ENCODE assay signal across 30 cellular contexts in genomic region chr4:95318044-95318443, GRCh38.
A peak's percentile ranks its signal among the peaks of the same experiment; 100 is the strongest.
DNase-seq lines count a peak whose midpoint lies in the region; ATAC-seq and TF ChIP-seq lines count a peak whose summit lies in the region.
"Had no signal": no experiment of that assay in that cellular context is flagged by ENCODE, and none has a peak within 500 bp of the region (broad histone marks: within the 10 kb centered on the region; RNA-seq: fewer than 3 reads in every experiment).

No MANE protein-coding gene starts in this region.

- no peaks in the 10 kb centered on the region for H3K27me3 ChIP-seq in SK-N-SH (ENCODE audit: insufficient read depth)
- H3K27me3 ChIP-seq in uterus = no peaks in the 10 kb centered on the region
- H3K27me3 ChIP-seq: MG63 had no signal

- no peaks in the 10 kb centered on the region for H3K36me3 Mint-ChIP-seq in chondrocyte (ENCODE audit: low read depth)
- H3K36me3 Mint-ChIP-seq: CD14-positive monocyte; CD8-positive, alpha-beta memory T cell had no signal

- intact Hi-C loops in uterus (cut with DNase I; ENCODE audit: low total_unique reads) = no loop called here

- no peak overlapping the region for H3K9ac ChIP-seq in SK-N-SH

- H3K36me3 ChIP-seq in SK-N-SH (replicated peaks in 1 of 2; ENCODE audit: control insufficient read depth in 1 of 2, insufficient read depth in 2 of 2, low read length in 1 of 2) = peaks cover 0 to 3% of the 10 kb centered on the region in 2 experiments
- no peaks in the 10 kb centered on the region for H3K36me3 ChIP-seq in mesodermal cell (ENCODE audit: control insufficient read depth, insufficient read depth, low read length)
- no peaks in the 10 kb centered on the region for H3K36me3 ChIP-seq in uterus
- H3K36me3 ChIP-seq: MG63 had no signal

- no peaks in the 10 kb centered on the region for H3K9me2 ChIP-seq in SK-N-SH

- H3K9me3 ChIP-seq in SK-N-SH (no peaks in the 10 kb centered on the region), mesodermal cell (ENCODE audit: control insufficient read depth, low read length) (no peaks in the 10 kb centered on the region), uterus (no peaks in the 10 kb centered on the region)
- H3K9me3 ChIP-seq: MG63 had no signal

- DNase-seq in SK-N-SH (no peak), chondrocyte (ENCODE audit: low spot score) (no peak), substantia nigra (lab: John Stamatoyannopoulos, UW) (no peak), uterus (no peak)
- no peak for DNase-seq in stimulated activated CD4-positive, alpha-beta T cell treated with anti-CD3 and anti-CD28 coated beads, Interleukin-15, amount 100 ng/mL, for 24 hours
- DNase-seq in activated CD8-positive, alpha-beta memory T cell treated with anti-CD3 and anti-CD28 coated beads, Interleukin-2, amount 50 U/mL, for 48 hours = no peak
- DNase-seq: CD8-positive, alpha-beta memory T cell; DMS 273 treated with DMSO at 0.1 percent for 48 hours; DMS79; EL; GDM1; IMR-90; KG1; MG63; NCI-H1105 treated with DMSO at 0.1 percent for 48 hours; NCI-H146; NCI-H1930; NCI-H2107; NCI-H446 treated with DMSO at 0.1 percent for 48 hours; NCI-H526; NCI-H82; SHP77 treated with DMSO at 0.1 percent for 48 hours had no signal

- POLR2A ChIA-PET in SK-N-SH (lab: Yijun Ruan, JAX) = interaction anchor here (1.1 to 1.9 kb wide), 2 partner anchors 207 to 230 kb away, joined by 3 to 7 read pairs; no protein-coding TSS in a partner anchor

- no peaks in the 10 kb centered on the region for H3F3A ChIP-seq in SK-N-SH (replicated peaks; ENCODE audit: insufficient read depth)

- H3K9me3 Mint-ChIP-seq in chondrocyte (ENCODE audit: low read depth) = no peaks in the 10 kb centered on the region

- H3K27ac ChIP-seq in SK-N-SH (ENCODE audit: low read depth in 2 of 2, low read length in 1 of 2) (peak overlapping the region; percentile 49 to 99; a peak in 3 of 4 replicates), mesodermal cell (ENCODE audit: low read depth, low read length, severe bottlenecking) (peak overlapping the region; percentile 1), substantia nigra (ENCODE audit: low read depth, low read length, poor library complexity, severe bottlenecking) (peak overlapping the region; percentile 69), uterus (no peak overlapping the region)
- H3K27ac ChIP-seq: 22Rv1, RWPE1 had no signal

- no peak overlapping the region for H3K4me3 Mint-ChIP-seq in chondrocyte (ENCODE audit: unreplicated experiment)
- H3K4me3 Mint-ChIP-seq: B cell; CD14-positive monocyte; CD8-positive, alpha-beta memory T cell had no signal

- no peak for TF ChIP-seq EP300 in SK-N-SH (IDR thresholded peaks at IDR 0.05; ENCODE audit: borderline replicate concordance in 1 of 2, low read depth in 1 of 2, low read length in 1 of 2)

- H4K20me1 ChIP-seq in SK-N-SH (ENCODE audit: insufficient read depth) = no peaks in the 10 kb centered on the region

- TF ChIP-seq CTCF in SK-N-SH (IDR thresholded peaks at IDR 0.05) = no peak
- no peak for TF ChIP-seq CTCF in chondrocyte (IDR thresholded peaks at IDR 0.05)
- no peak for TF ChIP-seq CTCF in uterus (IDR thresholded peaks at IDR 0.05)

- peaks cover 0 to 52% of the 10 kb centered on the region in 2 experiments; a peak in 2 of 4 replicates for H3K4me1 ChIP-seq in SK-N-SH (ENCODE audit: control insufficient read depth in 1 of 2, insufficient read depth in 2 of 2, low read depth in 1 of 2, low read length in 1 of 2)
- H3K4me1 ChIP-seq in mesodermal cell (ENCODE audit: control insufficient read depth, insufficient read depth, low read length, poor library complexity, severe bottlenecking) = no peaks in the 10 kb centered on the region
- H3K4me1 ChIP-seq in uterus = no peaks in the 10 kb centered on the region

- H3K27me3 Mint-ChIP-seq in chondrocyte (ENCODE audit: low read depth) = no peaks in the 10 kb centered on the region
- H3K27me3 Mint-ChIP-seq: B cell had no signal

- H3K27ac Mint-ChIP-seq in chondrocyte (ENCODE audit: unreplicated experiment) = peak overlapping the region; percentile 46
- H3K27ac Mint-ChIP-seq: B cell; CD14-positive monocyte; CD8-positive, alpha-beta memory T cell had no signal

- no peaks in the 10 kb centered on the region for H3K79me2 ChIP-seq in SK-N-SH (ENCODE audit: insufficient read depth)

- no peak for ATAC-seq in SK-N-SH treated with all-trans-retinoic acid at 6 μM for 48 hours
- ATAC-seq: GM12878, Panc1 had no signal

- CTCF ChIA-PET in SK-N-SH (lab: Yijun Ruan, JAX) = interaction anchor here (1.6 to 2.4 kb wide), 2 partner anchors 45 to 230 kb away, joined by 3 to 6 read pairs; no protein-coding TSS in a partner anchor

- H3K4me3 ChIP-seq in SK-N-SH (ENCODE audit: low read depth in 2 of 2, low read length in 1 of 2) (no peak overlapping the region; a peak in 1 of 4 replicates), mesodermal cell (ENCODE audit: extremely low read depth, insufficient read depth, low read length, poor library complexity, severe bottlenecking) (no peak overlapping the region), uterus (no peak overlapping the region)
- H3K4me3 ChIP-seq: GM12878, MG63 had no signal

- H3K4me2 ChIP-seq in SK-N-SH = peak overlapping the region; percentile 26; the same call in 1 of the 2 replicates

- no peak overlapping the region for H2AFZ ChIP-seq in SK-N-SH (ENCODE audit: low read depth)

- TF ChIP-seq RAD21 in SK-N-SH (IDR thresholded peaks at IDR 0.05; ENCODE audit: low read length) = no peak

- WGBS in SK-N-SH (ENCODE audit: low lambda C conversion rate) = 80% methylated on average over 3 of the region's 3 CpGs
- 97 to 100% methylated on average over 3 of the region's 3 CpGs for WGBS in mesodermal cell (ENCODE audit: insufficient coverage in 2 of 2), 2 experiments

- H3K4me1 Mint-ChIP-seq in chondrocyte (ENCODE audit: low read depth) = peaks cover 14% of the 10 kb centered on the region
- H3K4me1 Mint-ChIP-seq: B cell; CD14-positive monocyte; CD8-positive, alpha-beta memory T cell had no signal

- no peak for TF ChIP-seq POLR2A in uterus (IDR thresholded peaks at IDR 0.05)

TF ChIP-seq in SK-N-SH, 30 proteins besides CTCF, POLR2A, EP300 and RAD21:
- TF ChIP-seq IRF3 (IDR thresholded peaks at IDR 0.05; ENCODE audit: low read depth, low read length) = no peak

TF ChIP-seq in SK-N-SH treated with all-trans-retinoic acid at 6 μM for 48 hours, 23 proteins besides CTCF, POLR2A, EP300 and RAD21:
- TF ChIP-seq PATZ1 (CRISPR knock-in tag; IDR thresholded peaks at IDR 0.05; ENCODE audit: borderline replicate concordance) (no peak), BACH2 (CRISPR knock-in tag; IDR thresholded peaks at IDR 0.05; ENCODE audit: borderline replicate concordance) (no peak), CREB5 (CRISPR knock-in tag; IDR thresholded peaks at IDR 0.05; ENCODE audit: low read depth) (no peak), ZFP30 (CRISPR knock-in tag; IDR thresholded peaks at IDR 0.05) (no peak), SNAI2 (CRISPR knock-in tag; IDR thresholded peaks at IDR 0.05) (no peak), CSDC2 (CRISPR knock-in tag; IDR thresholded peaks at IDR 0.05) (no peak)

Comparison
In these comparisons a context has a peak if more than half of its experiments do, and no peak if none do; other contexts are left out.
1. H3K27ac ChIP-seq: peak in SK-N-SH (2 of 2), mesodermal cell (single experiment) and substantia nigra (single experiment); none in uterus (0 of 2).